In genomic region chr4:112203593-112203992, GRCh38 we compare ENCODE assay signal across 31 cellular contexts.
"Had no signal": no experiment of that assay in that cellular context is flagged by ENCODE, and none has a peak within 500 bp of the region (broad histone marks: within the 10 kb centered on the region; RNA-seq: fewer than 3 reads in every experiment).

No MANE protein-coding gene starts in this region.

- H3K36me3 ChIP-seq: adrenal gland, brain microvascular endothelial cell, breast epithelium had no signal

- H3K4me1 ChIP-seq: adrenal gland, body of pancreas, breast epithelium had no signal

- ATAC-seq: activated CD8-positive, alpha-beta T cell treated with anti-CD3 and anti-CD28 coated beads for 36 hours; activated naive CD4-positive, alpha-beta T cell treated with anti-CD3 and anti-CD28 coated beads, Interleukin-2, amount 50 U/mL, for 72 hours; activated T-cell treated with anti-CD3 and anti-CD28 coated beads, Interleukin-2, amount 50 U/mL, for 4 hours; activated T-cell treated with anti-CD3 and anti-CD28 coated beads, Interleukin-2, amount 50 U/mL, for 72 hours; activated T-helper 17 cell treated with anti-CD3 and anti-CD28 coated beads, Interleukin-2, amount 50 U/mL, for 72 hours; body of pancreas had no signal

- H3K27me3 ChIP-seq: adrenal gland, brain microvascular endothelial cell, breast epithelium had no signal

- H3K27ac ChIP-seq: adrenal gland, body of pancreas, brain microvascular endothelial cell, breast epithelium, VCaP had no signal

- H3K9me3 ChIP-seq: adrenal gland, body of pancreas, breast epithelium had no signal

- DNase-seq: activated B cell treated with CpG ODN at 0.5 μM for 24 hours; activated CD4-positive, alpha-beta memory T cell treated with anti-CD3 and anti-CD28 coated beads for 36 hours; activated CD4-positive, alpha-beta T cell treated with anti-CD3 and anti-CD28 coated beads for 4 hours; activated CD4-positive, alpha-beta T cell treated with anti-CD3 and anti-CD28 coated beads, Interleukin-2, amount 10 ng/mL, durations not matched to agents 24 days and 14 days; activated CD4-positive, alpha-beta T cell treated with anti-CD3 and anti-CD28 coated beads, Interleukin-2, amount 50 U/mL, for 1 hour; activated CD4-positive, alpha-beta T cell treated with anti-CD3 and anti-CD28 coated beads, Interleukin-2, amount 50 U/mL, for 4 hours; activated CD4-positive, CD25-positive, alpha-beta regulatory T cell treated with anti-CD3 and anti-CD28 coated beads, Interleukin-2, amount 50 U/mL, for 72 hours; activated CD8-positive, alpha-beta memory T cell treated with anti-CD3 and anti-CD28 coated beads, Interleukin-2, amount 50 U/mL, for 4 hours; activated CD8-positive, alpha-beta T cell treated with anti-CD3 and anti-CD28 coated beads for 36 hours; activated effector memory CD4-positive, alpha-beta T cell treated with anti-CD3 and anti-CD28 coated beads, Interleukin-2, amount 50 U/mL, for 16 hours; activated gamma-delta T cell treated with Interleukin-2 at 50 U/mL for 16 hours; activated naive CD4-positive, alpha-beta T cell; activated naive CD4-positive, alpha-beta T cell treated with anti-CD3 and anti-CD28 coated beads for 36 hours; activated naive CD4-positive, alpha-beta T cell treated with anti-CD3 and anti-CD28 coated beads, Interleukin-2, amount 50 U/mL, for 16 hours; activated naive CD8-positive, alpha-beta T cell treated with anti-CD3 and anti-CD28 coated beads for 36 hours; activated T-cell treated with anti-CD3 and anti-CD28 coated beads for 4 hours; activated T-cell treated with anti-CD3 and anti-CD28 coated beads, Interleukin-2, amount 50 U/mL, for 1 hour; activated T-cell treated with anti-CD3 and anti-CD28 coated beads, Interleukin-2, amount 50 U/mL, for 4 hours; activated T-cell treated with anti-CD3 and anti-CD28 coated beads, Interleukin-2, amount 50 U/mL, for 72 hours; adrenal gland; amniotic stem cell; aorta; body of pancreas; brain microvascular endothelial cell; central memory CD4-positive, alpha-beta T cell; T-helper 2 cell; T-helper 9 cell had no signal

- H3K4me3 ChIP-seq: adrenal gland, body of pancreas, breast epithelium had no signal
